ENCODE assay signal across 14 cellular contexts in genomic region chr1:28718601-28719331, GRCh38. TPM values are rescaled to one million over a fixed set of nuclear protein-coding genes. Genes with fewer than 3 reads are reported as not detected.
DNase-seq lines count a peak whose midpoint lies in the region; ATAC-seq and TF ChIP-seq lines count a peak whose summit lies in the region.
"Had no signal": no experiment of that assay in that cellular context is flagged by ENCODE, and none has a peak within 500 bp of the region (broad histone marks: within the 10 kb centered on the region; RNA-seq: fewer than 3 reads in every experiment).

No MANE protein-coding gene starts in this region.

- peaks cover 17% of the 10 kb centered on the region; the same call in 1 of the 2 replicates for H3F3A ChIP-seq in GM23338 (replicated peaks; ENCODE audit: low read depth)

- H4K20me1 ChIP-seq in GM23338 (replicated peaks; ENCODE audit: insufficient read depth), result no peaks in the 10 kb centered on the region

- peaks cover 4% of the 10 kb centered on the region; the same call in 1 of the 3 replicates for H3K9me3 Mint-ChIP-seq in GM23338
- H3K9me3 Mint-ChIP-seq in WTC11, result no peaks in the 10 kb centered on the region
- H3K9me3 Mint-ChIP-seq in immature natural killer cell, result no peaks in the 10 kb centered on the region
- H3K9me3 Mint-ChIP-seq: activated CD4-positive, alpha-beta T cell treated with anti-CD3 and anti-CD28 coated beads, Interleukin-2, amount 10 ng/mL, durations not matched to agents 24 days and 14 days had no signal

- CTCF ChIA-PET in WTC11 (lab: Charles Lee), result interaction anchor here (2.6 kb wide), 1 partner anchor 17 kb away, joined by 11 read pairs; the partner anchor contains the start of gene YTHDF2

- TF ChIP-seq CTCF in GM23338 (conservative IDR thresholded peaks at IDR 0.05; ENCODE audit: low read depth in 2 of 2), result no peak
- no peak for TF ChIP-seq CTCF in WTC11 (IDR thresholded peaks at IDR 0.05)

- ATAC-seq in GM23338 (peak; percentile 82), WTC11 (peak; percentile 63), HG02981 (IDR thresholded peaks at IDR 0.05; ENCODE audit: unreplicated experiment) (no peak), esophagus mucosa (no peak), GM21367 (IDR thresholded peaks at IDR 0.05; ENCODE audit: unreplicated experiment) (no peak)
- no peak for ATAC-seq in activated CD4-positive, CD25-positive, alpha-beta regulatory T cell treated with anti-CD3 and anti-CD28 coated beads, Interleukin-2, amount 50 U/mL, for 24 hours

- peak; percentile 42 for DNase-seq in AG08396 (ENCODE audit: low spot score)
- no peak for DNase-seq in GM23338 (ENCODE audit: low spot score)
- DNase-seq in WTC11 (ENCODE audit: low spot score), result no peak
- no peak for DNase-seq in immature natural killer cell
- DNase-seq: activated CD4-positive, alpha-beta T cell treated with anti-CD3 and anti-CD28 coated beads, Interleukin-2, amount 10 ng/mL, durations not matched to agents 24 days and 14 days; DND-41; NCI-H1436; spleen; stimulated activated naive CD4-positive, alpha-beta T cell had no signal

- H3K27me3 Mint-ChIP-seq in GM23338 (ENCODE audit: insufficient read depth, low read depth, poor library complexity) (no peaks in the 10 kb centered on the region), WTC11 (ENCODE audit: low read depth) (no peaks in the 10 kb centered on the region), immature natural killer cell (ENCODE audit: low read depth in 3 of 3) (no peaks in the 10 kb centered on the region)
- H3K27me3 Mint-ChIP-seq: activated CD4-positive, alpha-beta T cell treated with anti-CD3 and anti-CD28 coated beads, Interleukin-2, amount 10 ng/mL, durations not matched to agents 24 days and 14 days had no signal

- no peaks in the 10 kb centered on the region for H3K27me3 ChIP-seq in GM23338 (ENCODE audit: insufficient read depth)
- H3K27me3 ChIP-seq: spleen had no signal

- no peak overlapping the region for H3K27ac ChIP-seq in GM23338 (ENCODE audit: low read depth)
- H3K27ac ChIP-seq: RWPE1 had no signal

- peaks cover 7% of the 10 kb centered on the region; the same call in 1 of the 3 replicates for H3K4me1 Mint-ChIP-seq in GM23338
- H3K4me1 Mint-ChIP-seq in WTC11, result peaks cover 10% of the 10 kb centered on the region
- peaks cover 0 to 7% of the 10 kb centered on the region in 2 donors for H3K4me1 Mint-ChIP-seq in immature natural killer cell
- H3K4me1 Mint-ChIP-seq: activated CD4-positive, alpha-beta T cell treated with anti-CD3 and anti-CD28 coated beads, Interleukin-2, amount 10 ng/mL, durations not matched to agents 24 days and 14 days had no signal

- H3K27ac Mint-ChIP-seq in GM23338, result peak overlapping the region; percentile 77; the same call in 1 of the 2 replicates
- H3K27ac Mint-ChIP-seq in WTC11, result peak overlapping the region; percentile 54; the same call in 1 of the 2 replicates
- peak overlapping the region; percentile 2 to 64 (median 36) for H3K27ac Mint-ChIP-seq in immature natural killer cell
- H3K27ac Mint-ChIP-seq: activated CD4-positive, alpha-beta T cell treated with anti-CD3 and anti-CD28 coated beads, Interleukin-2, amount 10 ng/mL, durations not matched to agents 24 days and 14 days had no signal

- POLR2A ChIA-PET in WTC11 (lab: Charles Lee), result interaction anchor here (0.5 to 1.4 kb wide), 5 partner anchors 18 to 588 kb away, joined by 4 to 5 read pairs (median 5); partner anchors contain the start of gene YTHDF2

- H3K4me2 ChIP-seq in GM23338, result no peak overlapping the region

- H3K36me3 Mint-ChIP-seq in GM23338 (ENCODE audit: low read depth) (peaks cover 14% of the 10 kb centered on the region), WTC11 (peaks cover 13% of the 10 kb centered on the region), immature natural killer cell (peaks cover 0 to 12% (median 9%) of the 10 kb centered on the region in 3 donors)

- H3K4me3 Mint-ChIP-seq in GM23338 (no peak overlapping the region; the same call in 2 of the 3 replicates), WTC11 (no peak overlapping the region), immature natural killer cell (no peak overlapping the region)
- H3K4me3 Mint-ChIP-seq: activated CD4-positive, alpha-beta T cell treated with anti-CD3 and anti-CD28 coated beads, Interleukin-2, amount 10 ng/mL, durations not matched to agents 24 days and 14 days had no signal

- H3K4me1 ChIP-seq in GM23338 (ENCODE audit: insufficient read depth), result 0 out of 2 replicates have a peak, but pooled peaks cover 5% of the 10 kb centered on the region
- H3K4me1 ChIP-seq: spleen had no signal

- H3K9me2 ChIP-seq in GM23338 (ENCODE audit: insufficient read depth), result no peaks in the 10 kb centered on the region

- H3K36me3 ChIP-seq in GM23338 (ENCODE audit: insufficient read depth), result peaks cover 4% of the 10 kb centered on the region

- H2AFZ ChIP-seq in GM23338, result no peak overlapping the region

- H3K4me3 ChIP-seq in GM23338, result no peak overlapping the region
- H3K4me3 ChIP-seq: spleen had no signal

- H3K79me2 ChIP-seq in GM23338 (replicated peaks; ENCODE audit: insufficient read depth), result no peaks in the 10 kb centered on the region

TF ChIP-seq in GM23338, 12 proteins besides CTCF, POLR2A, EP300 and RAD21:
- TF ChIP-seq EZH2phosphoT487 (IDR thresholded peaks at IDR 0.05; ENCODE audit: unreplicated experiment), result no peak
- TF ChIP-seq STAT1 (IDR thresholded peaks at IDR 0.05; ENCODE audit: unreplicated experiment), result no peak
- TF ChIP-seq CREB1 (CRISPR knock-in tag; IDR thresholded peaks at IDR 0.05; ENCODE audit: low read depth), result no peak
- no peak for TF ChIP-seq ETS1 (IDR thresholded peaks at IDR 0.05)

TF ChIP-seq in WTC11, 78 proteins besides CTCF, POLR2A, EP300 and RAD21:
- no peak for TF ChIP-seq HMGA2 (CRISPR knock-in tag; IDR thresholded peaks at IDR 0.05)
- peak; percentile 48; the same call in 1 of the 2 replicates for TF ChIP-seq NFE2L1 (CRISPR knock-in tag; IDR thresholded peaks at IDR 0.05)
TF ChIP-seq in WTC11: peak in this region for 1.

RNA-seq across cellular contexts. Expression of gene YTHDF2, which starts 18.0 kb away (rescaled TPM):
- total RNA-seq in GM23338 (2014; rRNA removed; shearing (Covaris generic)), result 150 and 169 TPM in 2 replicates
- polyA plus RNA-seq in GM23338 (2016; fragmentation: Nextera tagmentation; extraction: Ambion mirVana), result 123 and 130 TPM in 2 replicates
- 111 to 126 TPM (median 114 TPM) in 3 replicates for total RNA-seq in WTC11 (2021)
- polyA plus RNA-seq in immature natural killer cell, result 100 to 1,000 TPM in 2 of 3 donors, 10 to 100 TPM in 1; 78.1 to 210 (median 129) TPM
- total RNA-seq in esophagus mucosa, result 61.2 TPM

RNA-seq across cellular contexts. Expression of gene GMEB1, which starts 50.2 kb away (rescaled TPM):
- 20.2 and 22.0 TPM in 2 replicates for total RNA-seq in GM23338 (2014; rRNA removed; shearing (Covaris generic))
- polyA plus RNA-seq in GM23338 (2016; fragmentation: Nextera tagmentation; extraction: Ambion mirVana) (9.3 and 13.3 TPM in 2 replicates), immature natural killer cell (10 to 100 TPM; 13.4 to 29.2 (median 15.3) TPM)
- total RNA-seq in WTC11 (2021) (25.4 to 29.4 TPM (median 26.4 TPM) in 3 replicates), esophagus mucosa (11.1 TPM)

Comparison
In these comparisons a context has a peak if more than half of its experiments do, and no peak if none do; other contexts are left out.
1. ATAC-seq: peak in GM23338 (single experiment) and WTC11 (single experiment); none in HG02981 (single experiment), esophagus mucosa (single experiment), GM21367 (single experiment) and activated CD4-positive, CD25-positive, alpha-beta regulatory T cell treated with anti-CD3 and anti-CD28 coated beads, Interleukin-2, amount 50 U/mL, for 24 hours (0 of 2).
2. Peak in every context shown above with its lines, with median percentiles within 50 percentile points of each other: H3K27ac Mint-ChIP-seq.